Comparison of ENCODE assay signal across 9 cellular contexts in the genomic region with DNA sequence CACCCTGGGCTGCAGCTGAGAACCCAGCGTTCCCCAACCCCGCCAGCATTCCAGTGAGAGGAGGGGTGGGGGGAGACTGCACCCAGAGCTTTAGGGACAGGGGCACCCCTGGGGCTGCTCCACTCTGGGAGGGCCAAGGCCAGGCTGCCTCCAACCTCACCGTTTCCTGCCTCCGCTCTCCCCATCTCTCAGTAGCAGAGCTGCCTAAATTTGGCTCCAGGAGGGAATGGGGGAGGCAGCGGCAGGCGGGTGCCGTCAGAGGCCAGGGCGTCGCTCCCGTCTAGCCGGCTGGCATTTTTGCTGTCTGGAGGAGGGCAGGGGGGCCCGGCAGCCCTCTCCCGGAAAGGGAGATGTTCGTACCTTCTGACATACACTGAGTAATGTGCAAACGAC. TPM values are rescaled to one million over a fixed set of nuclear protein-coding genes. Genes with fewer than 3 reads are reported as not detected.
DNase-seq lines count a peak whose midpoint lies in the region; ATAC-seq, FAIRE-seq and TF ChIP-seq lines count a peak whose summit lies in the region.
"Had no signal": no experiment of that assay in that cellular context is flagged by ENCODE, and none has a peak within 500 bp of the region (broad histone marks: within the 10 kb centered on the region; RNA-seq: fewer than 3 reads in every experiment).

No MANE protein-coding gene starts in this region.

- H3K4ac ChIP-seq in H1 (replicated peaks; ENCODE audit: insufficient read length, low read depth, low read length) = no peak overlapping the region

- H3K36me3 ChIP-seq in H1 (ENCODE audit: control insufficient read depth in 2 of 4, insufficient read depth in 4 of 4, low read length in 3 of 4) = no peaks in the 10 kb centered on the region
- H3K36me3 ChIP-seq in A673 (ENCODE audit: insufficient read depth, low read length, poor library complexity, severe bottlenecking) = no peaks in the 10 kb centered on the region

- H3K9me3 ChIP-seq in H1 (ENCODE audit: insufficient read depth in 2 of 2, low read depth in 1 of 2, low read length in 1 of 2) (no peaks in the 10 kb centered on the region), A673 (ENCODE audit: low read depth, low read length, poor library complexity, severe bottlenecking) (no peaks in the 10 kb centered on the region)

- no peak overlapping the region for H3K14ac ChIP-seq in H1 (ENCODE audit: insufficient read length)

- H2BK120ac ChIP-seq in H1 (replicated peaks; ENCODE audit: low read depth, low read length) = no peak overlapping the region

- no peak overlapping the region for H3K27ac ChIP-seq in H1 (ENCODE audit: low read depth, low read length)
- no peak overlapping the region for H3K27ac ChIP-seq in A673 (ENCODE audit: low read depth, low read length, poor library complexity, severe bottlenecking)

- peak overlapping the region in 1 of 4 experiments; percentile 35; a peak in 1 of 8 replicates for H3K4me3 ChIP-seq in H1 (ENCODE audit: extremely low read depth in 1 of 4, insufficient read depth in 2 of 4, low read depth in 3 of 4, low read length in 4 of 4)
- H3K4me3 ChIP-seq in A673 (ENCODE audit: low read depth, low read length, poor library complexity, severe bottlenecking) = no peak overlapping the region
- H3K4me3 ChIP-seq: GM12878 had no signal

- TF ChIP-seq RAD21 in H1 (IDR thresholded peaks at IDR 0.05 in 1 of 2, conservative IDR thresholded peaks at IDR 0.05 in 1 of 2; ENCODE audit: low read depth in 2 of 2, low read length in 2 of 2) = no peak

- H2BK5ac ChIP-seq in H1 (ENCODE audit: low read depth, low read length) = no peak overlapping the region

- TF ChIP-seq EP300 in H1 (IDR thresholded peaks at IDR 0.05; ENCODE audit: borderline replicate concordance in 1 of 2, low read depth in 2 of 2, low read length in 2 of 2) = no peak

- POLR2A ChIA-PET in H1 (lab: Charles Lee; ENCODE audit: partially characterized antibody) = interaction anchor here (1.0 to 1.2 kb wide), 2 partner anchors 10 to 48 kb away, joined by 4 read pairs; no protein-coding TSS in a partner anchor
- POLR2A ChIA-PET in A673 (lab: Charles Lee; ENCODE audit: low non-redundant PET) = no interaction called here

- H3K23ac ChIP-seq in H1 (ENCODE audit: insufficient read length) = no peak overlapping the region

- no peak for FAIRE-seq in H1 (lab: Jason Lieb, UNC)
- FAIRE-seq: GM12878 had no signal

- ATAC-seq in sciatic nerve (peak; percentile 6), GM19452 (IDR thresholded peaks at IDR 0.05; ENCODE audit: unreplicated experiment) (no peak), GM18868 (IDR thresholded peaks at IDR 0.05; ENCODE audit: unreplicated experiment) (no peak)
- ATAC-seq: GM12878 had no signal

- peaks cover 3 to 22% (median 20%) of the 10 kb centered on the region in 4 experiments for H3K27me3 ChIP-seq in H1 (replicated peaks in 1 of 4; ENCODE audit: control insufficient read depth in 3 of 4, extremely low read depth in 1 of 4, insufficient read depth in 3 of 4, low read length in 3 of 4)
- H3K27me3 ChIP-seq in A673 (replicated peaks; ENCODE audit: insufficient read depth, low read depth, low read length, poor library complexity) = no peaks in the 10 kb centered on the region

- CTCF ChIA-PET in H1 (lab: Charles Lee; ENCODE audit: partially characterized antibody) = interaction anchor here (0.9 to 5.5 kb wide), 8 partner anchors 10 to 126 kb away, joined by 3 to 47 read pairs (median 4); no protein-coding TSS in a partner anchor
- CTCF ChIA-PET in A673 (lab: Charles Lee) = no interaction called here

- H3K18ac ChIP-seq in H1 (ENCODE audit: extremely low read depth, low read length) = no peak overlapping the region

- H4K8ac ChIP-seq in H1 (ENCODE audit: extremely low read depth, insufficient read depth, low read length) = no peak overlapping the region

- TF ChIP-seq CTCF in H1 (IDR thresholded peaks at IDR 0.05; ENCODE audit: control extremely low read depth in 1 of 3, insufficient read depth in 1 of 3, low read depth in 1 of 3, low read length in 3 of 3) (no peak), A673 (conservative IDR thresholded peaks at IDR 0.05; ENCODE audit: low read depth, low read length) (no peak)

- H3K56ac ChIP-seq in H1 (replicated peaks; ENCODE audit: insufficient read length, low read depth, low read length) = peak overlapping the region; percentile 21

- DNase-seq in Kasumi-1 (lab: John Stamatoyannopoulos, UW) = peak; percentile 39 to 58
- peak; percentile 58 for DNase-seq in activated CD4-positive, alpha-beta T cell treated with anti-CD3 and anti-CD28 coated beads, Interleukin-2, amount 50 U/mL, for 1 hour
- no peak for DNase-seq in H1 (ENCODE audit: low read depth in 1 of 2, low spot score in 2 of 2)
- no peak for DNase-seq in sciatic nerve (ENCODE audit: low spot score)
- DNase-seq in A673 (ENCODE audit: low spot score) = no peak
- DNase-seq in mesenteric fat pad (ENCODE audit: low spot score) = no peak

- H2BK15ac ChIP-seq in H1 (ENCODE audit: low read length) = no peak overlapping the region

- H4K20me1 ChIP-seq in H1 (replicated peaks in 1 of 2; ENCODE audit: control insufficient read depth in 1 of 2, insufficient read depth in 2 of 2, low read length in 2 of 2) = peaks cover 0 to 5% of the 10 kb centered on the region in 2 experiments

- H3K4me2 ChIP-seq in H1 (ENCODE audit: insufficient read depth in 1 of 2, low read depth in 2 of 2, low read length in 2 of 2) = peak overlapping the region; percentile 12 to 57

- WGBS in H1 (ENCODE audit: extremely low coverage in 1 of 2, insufficient coverage in 1 of 2, insufficient read length in 1 of 2, insufficient replicate concordance in 2 of 2, low coverage in 1 of 2, low lambda C conversion rate in 2 of 2, missing lambda C conversion rate in 1 of 2), 2 experiments = 32% methylated on average over 10 of the region's 15 CpGs; no CpG with 5 or more reads in 1 of the 2 experiments

- H2BK12ac ChIP-seq in H1 (ENCODE audit: low read depth, low read length) = peak overlapping the region; percentile 39; the same call in 1 of the 2 replicates

- H3K79me2 ChIP-seq in H1 (ENCODE audit: control insufficient read depth in 1 of 2, insufficient read depth in 2 of 2, low read length in 2 of 2) = no peaks in the 10 kb centered on the region

- H3K23me2 ChIP-seq in H1 (ENCODE audit: low read depth, low read length) = peaks cover 11% of the 10 kb centered on the region

- H2AK5ac ChIP-seq in H1 (ENCODE audit: low read depth, low read length) = no peak overlapping the region

- no peak overlapping the region for H4K5ac ChIP-seq in H1 (ENCODE audit: insufficient read length, low read depth, low read length)

- H3K4me1 ChIP-seq in H1 (replicated peaks in 1 of 4; ENCODE audit: control insufficient read depth in 3 of 4, insufficient read depth in 4 of 4, low read length in 3 of 4) (peaks cover 10 to 24% (median 17%) of the 10 kb centered on the region in 4 experiments), A673 (ENCODE audit: insufficient read depth, low read length, poor library complexity, severe bottlenecking) (peaks cover 11% of the 10 kb centered on the region)

- H2BK20ac ChIP-seq in H1 (ENCODE audit: low read length) = no peak overlapping the region

- intact Hi-C loops in sciatic nerve (cut with DNase I) (no loop called here), A673 (cut with micrococcal nuclease; ENCODE audit: unreplicated experiment) (no loop called here)

- H3K9ac ChIP-seq in H1 (replicated peaks in 1 of 4; ENCODE audit: extremely low read depth in 1 of 4, low read depth in 3 of 4, low read length in 3 of 4) = no peak overlapping the region

- no peaks in the 10 kb centered on the region; the same call in 1 of the 2 replicates for H3K79me1 ChIP-seq in H1 (ENCODE audit: low read depth, low read length)

- no TSS peak for BruUV-seq in A673 (replicated peaks; lab: Mats Ljungman, UMichigan)

- no peak overlapping the region for H4K91ac ChIP-seq in H1 (replicated peaks; ENCODE audit: insufficient read length, low read length)

- H2AFZ ChIP-seq in H1 (ENCODE audit: low read length) = no peak overlapping the region

- TF ChIP-seq POLR2A in H1 (IDR thresholded peaks at IDR 0.05; ENCODE audit: control extremely low read depth in 1 of 2, low read depth in 2 of 2, low read length in 2 of 2) = no peak

TF ChIP-seq in H1, 55 proteins besides CTCF, POLR2A, EP300 and RAD21:
- no peak for TF ChIP-seq SIX5 (IDR thresholded peaks at IDR 0.05; ENCODE audit: low read depth, low read length)
- TF ChIP-seq EZH2 (IDR thresholded peaks at IDR 0.05; ENCODE audit: low read depth, low read length, severe bottlenecking) = peak; percentile 7
- no peak for TF ChIP-seq SAP30 (IDR thresholded peaks at IDR 0.05; ENCODE audit: insufficient read depth, insufficient replicate concordance, low read length)

RNA-seq across cellular contexts. Expression of gene NOL4L, which starts 46.6 kb away (rescaled TPM):
- 23.5 and 23.7 TPM in 2 replicates for total RNA-seq in H1 (2021; fragmentation: NEBNext Ultra II Directional; extraction: Animal tissue kit (Norgen Biotek cat#: 25700))
- polyA plus RNA-seq in H1 (2011; rRNA removed) = 15.3 and 24.9 TPM in 2 replicates
- 11.7 TPM for polyA plus RNA-seq in H1 (2011; cell fraction: cytosol; rRNA removed)
- polyA plus RNA-seq in H1 (2011; cell fraction: nucleus; rRNA removed) = 37.7 TPM
- 18.6 to 23.1 TPM (median 21.2 TPM) in 4 replicates for polyA plus RNA-seq in H1 (2012, experiment 1 of 2)
- 15.5 TPM for polyA plus RNA-seq in H1 (2012, experiment 2 of 2)
- 16.7 TPM for polyA plus RNA-seq in H1 (2013, experiment 1 of 2)
- 18.6 TPM for polyA plus RNA-seq in H1 (2013, experiment 2 of 2)
- 8.1 and 8.9 TPM in 2 replicates for polyA minus RNA-seq in H1 (2011; rRNA and poly(A)+ RNA removed)
- polyA minus RNA-seq in H1 (2011; cell fraction: cytosol; rRNA and poly(A)+ RNA removed) = 14.1 TPM
- 14.4 TPM for polyA minus RNA-seq in H1 (2011; cell fraction: nucleus; rRNA and poly(A)+ RNA removed)
- total RNA-seq in sciatic nerve = 39.4 TPM
- total RNA-seq in A673 (2021) = 1.4 and 3.2 TPM in 2 replicates
- 21.5 TPM for total RNA-seq in mesenteric fat pad

Comparison
In these comparisons a context has a peak if more than half of its experiments do, and no peak if none do; other contexts are left out.
1. DNase-seq: peak in Kasumi-1 (2 of 2) and activated CD4-positive, alpha-beta T cell treated with anti-CD3 and anti-CD28 coated beads, Interleukin-2, amount 50 U/mL, for 1 hour (single experiment); none in H1 (0 of 2), sciatic nerve (single experiment), A673 (single experiment) and mesenteric fat pad (single experiment).